Comparison of ENCODE assay signal across 8 cellular contexts in the genomic region with DNA sequence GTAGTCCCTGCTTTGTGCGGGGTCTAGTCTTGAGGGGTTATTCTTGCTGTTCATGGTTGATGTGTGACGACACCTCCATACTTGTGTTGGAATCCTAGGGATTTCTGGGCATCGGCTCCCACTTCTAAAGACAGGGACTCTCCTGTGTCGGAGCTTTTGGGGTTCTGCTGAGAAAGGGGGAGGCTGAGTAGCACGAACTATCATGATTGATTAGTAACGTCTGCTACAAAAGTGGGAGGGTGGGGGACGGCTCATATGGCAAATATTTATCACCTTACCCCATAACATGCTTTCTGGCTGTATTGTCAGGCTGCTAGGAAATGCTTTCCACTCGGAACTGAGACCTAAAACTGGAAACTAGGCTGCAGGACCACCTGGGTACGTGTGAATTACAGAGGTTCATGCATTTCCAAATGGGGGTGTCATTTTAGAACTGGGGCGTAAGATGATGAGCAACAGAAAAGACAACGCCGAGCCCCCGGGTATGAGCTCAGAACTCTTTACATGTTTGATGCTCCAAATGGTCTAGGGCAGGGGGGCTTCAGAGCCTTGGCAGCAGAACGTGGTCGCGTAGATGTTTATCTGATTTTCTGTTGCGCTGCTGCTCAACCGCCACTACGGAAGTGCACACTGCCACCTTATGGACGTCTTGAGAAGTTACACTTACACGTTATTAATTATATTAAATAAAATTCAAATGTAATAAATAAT. TPM values are rescaled to one million over a fixed set of nuclear protein-coding genes. Genes with fewer than 3 reads are reported as not detected.
A peak's percentile ranks its signal among the peaks of the same experiment; 100 is the strongest.
DNase-seq lines count a peak whose midpoint lies in the region; ATAC-seq and TF ChIP-seq lines count a peak whose summit lies in the region.

No MANE protein-coding gene starts in this region.

- 41% methylated on average over 21 of the region's 21 CpGs for WGBS in SK-N-SH (ENCODE audit: low lambda C conversion rate)

- no peaks in the 10 kb centered on the region for H3F3A ChIP-seq in SK-N-SH (replicated peaks; ENCODE audit: insufficient read depth)

- no peaks in the 10 kb centered on the region for H4K20me1 ChIP-seq in SK-N-SH (ENCODE audit: insufficient read depth)

- peaks cover 0 to 9% of the 10 kb centered on the region in 2 experiments; a peak in 1 of 4 replicates for H3K4me1 ChIP-seq in SK-N-SH (ENCODE audit: control insufficient read depth in 1 of 2, insufficient read depth in 2 of 2, low read depth in 1 of 2, low read length in 1 of 2)

- POLR2A ChIA-PET in SK-N-SH (lab: Yijun Ruan, JAX): no interaction called here

- H3K4me3 ChIP-seq in SK-N-SH (ENCODE audit: low read depth in 2 of 2, low read length in 1 of 2): peak overlapping the region; percentile 5 to 21; a peak in 1 of 4 replicates
- no peak overlapping the region for H3K4me3 ChIP-seq in retinal pigment epithelial cell (ENCODE audit: low read length)

- TF ChIP-seq EP300 in SK-N-SH (IDR thresholded peaks at IDR 0.05; ENCODE audit: borderline replicate concordance in 1 of 2, low read depth in 1 of 2, low read length in 1 of 2): no peak

- ATAC-seq in GM19463 (IDR thresholded peaks at IDR 0.05; ENCODE audit: unreplicated experiment): no peak
- ATAC-seq in GM19452 (IDR thresholded peaks at IDR 0.05; ENCODE audit: unreplicated experiment): no peak

- no peak overlapping the region for H3K9ac ChIP-seq in SK-N-SH

- no peaks in the 10 kb centered on the region for H3K36me3 ChIP-seq in SK-N-SH (replicated peaks in 1 of 2; ENCODE audit: control insufficient read depth in 1 of 2, insufficient read depth in 2 of 2, low read length in 1 of 2)

- no peaks in the 10 kb centered on the region for H3K27me3 ChIP-seq in SK-N-SH (ENCODE audit: insufficient read depth)

- 0 out of 2 replicates have a peak, but pooled peaks cover 2% of the 10 kb centered on the region for H3K9me3 ChIP-seq in SK-N-SH

- H3K27ac ChIP-seq in SK-N-SH (ENCODE audit: low read depth in 2 of 2, low read length in 1 of 2): no peak overlapping the region

- peak; percentile 80 for TF ChIP-seq RAD21 in SK-N-SH (IDR thresholded peaks at IDR 0.05; ENCODE audit: low read length)

- CTCF ChIA-PET in SK-N-SH (lab: Yijun Ruan, JAX): interaction anchor here (0.6 to 5.4 kb wide), 60 partner anchors 11 to 1346 kb away, joined by 3 to 116 read pairs (median 4); partner anchors contain the start of genes ELMO1, EPDR1 and NME8

- H2AFZ ChIP-seq in SK-N-SH (ENCODE audit: low read depth): no peak overlapping the region

- H3K79me2 ChIP-seq in SK-N-SH (ENCODE audit: insufficient read depth): no peaks in the 10 kb centered on the region

- DNase-seq in ELR (ENCODE audit: low read depth) (peak; percentile 43), Kasumi-1 (lab: John Stamatoyannopoulos, UW) (peak; percentile 87 to 88), SK-N-SH (peak; percentile 60), astrocyte of the hippocampus (ENCODE audit: low read depth, low spot score) (peak; percentile 49), hippocampal formation (lab: John Stamatoyannopoulos, UW) (peak; percentile 8 to 73), retinal pigment epithelial cell (ENCODE audit: low read depth) (peak; percentile 6)

- TF ChIP-seq CTCF in SK-N-SH (IDR thresholded peaks at IDR 0.05): peak; percentile 66
- TF ChIP-seq CTCF in retinal pigment epithelial cell (conservative IDR thresholded peaks at IDR 0.05; ENCODE audit: low read depth, low read length): peak; percentile 63

- no peak overlapping the region; the same call in 1 of the 2 replicates for H3K4me2 ChIP-seq in SK-N-SH

- no peaks in the 10 kb centered on the region for H3K9me2 ChIP-seq in SK-N-SH

TF ChIP-seq in SK-N-SH, 30 proteins besides CTCF, POLR2A, EP300 and RAD21:
- TF ChIP-seq SMC3 (IDR thresholded peaks at IDR 0.05; ENCODE audit: low read depth, low read length) (peak; percentile 53), TCF12 (IDR thresholded peaks at IDR 0.05) (no peak), USF1 (IDR thresholded peaks at IDR 0.05; ENCODE audit: borderline replicate concordance, low read depth) (no peak), GATA2 (CRISPR knock-in tag; IDR thresholded peaks at IDR 0.05) (peak; percentile 80), CHD2 (IDR thresholded peaks at IDR 0.05; ENCODE audit: low read length, partially characterized antibody) (peak; percentile 44)

RNA-seq across cellular contexts. Expression of gene NME8, which starts 15.1 kb away (rescaled TPM):
- polyA plus RNA-seq in SK-N-SH (2012; rRNA removed): not detected in 2 replicates
- polyA plus RNA-seq in SK-N-SH (2012; cell fraction: cytosol; rRNA removed): not detected in 2 replicates
- not detected in 2 replicates for polyA plus RNA-seq in SK-N-SH (2012; cell fraction: nucleus; rRNA removed)

Comparison
In these comparisons a context has a peak if more than half of its experiments do, and no peak if none do; other contexts are left out.
1. DNase-seq: peak in every context shown above with its lines; median percentile 88 in Kasumi-1; 60 in SK-N-SH; 49 in astrocyte of the hippocampus; 43 in ELR; 40 in hippocampal formation; 6 in retinal pigment epithelial cell.